21 cellular contexts compared by ENCODE assay signal in genomic region chr5:43409809-43410271, GRCh38. TPM values are rescaled to one million over a fixed set of nuclear protein-coding genes. Genes with fewer than 3 reads are reported as not detected.
DNase-seq lines count a peak whose midpoint lies in the region; ATAC-seq and TF ChIP-seq lines count a peak whose summit lies in the region.
"Had no signal": no experiment of that assay in that cellular context is flagged by ENCODE, and none has a peak within 500 bp of the region (broad histone marks: within the 10 kb centered on the region; RNA-seq: fewer than 3 reads in every experiment).

No MANE protein-coding gene starts in this region.

- intact Hi-C loops in mucosa of descending colon (cut with DNase I, micrococcal nuclease) = no loop called here

- H3K4me3 ChIP-seq in mucosa of descending colon (no peak overlapping the region), SK-N-SH (ENCODE audit: low read depth in 2 of 2, low read length in 1 of 2) (no peak overlapping the region)
- H3K4me3 ChIP-seq: psoas muscle, spleen, thoracic aorta had no signal

- WGBS in SK-N-SH (ENCODE audit: low lambda C conversion rate) = 27% methylated on average over 2 of the region's 2 CpGs

- H2AFZ ChIP-seq in SK-N-SH (ENCODE audit: low read depth) = no peak overlapping the region

- no peaks in the 10 kb centered on the region for H3K36me3 Mint-ChIP-seq in mesothelial cell of epicardium

- H3K79me2 ChIP-seq in SK-N-SH (ENCODE audit: insufficient read depth) = no peaks in the 10 kb centered on the region

- H3K9me2 ChIP-seq in SK-N-SH = no peaks in the 10 kb centered on the region

- H3K36me3 ChIP-seq in mucosa of descending colon (ENCODE audit: low read depth) (no peaks in the 10 kb centered on the region), SK-N-SH (replicated peaks in 1 of 2; ENCODE audit: control insufficient read depth in 1 of 2, insufficient read depth in 2 of 2, low read length in 1 of 2) (no peaks in the 10 kb centered on the region)
- H3K36me3 ChIP-seq: spleen, thoracic aorta had no signal

- H3K9me3 Mint-ChIP-seq in mesothelial cell of epicardium = peaks cover 4% of the 10 kb centered on the region

- DNase-seq in NCI-H1105 treated with DMSO at 0.1 percent for 48 hours (lab: John Stamatoyannopoulos, UW) = peak; percentile 96
- DNase-seq in NCI-H69 (lab: John Stamatoyannopoulos, UW) = peak; percentile 75
- peak; percentile 78 to 90 (median 79) for DNase-seq in mucosa of descending colon
- no peak for DNase-seq in mesothelial cell of epicardium (ENCODE audit: low spot score in 2 of 2, unreplicated experiment in 2 of 2)
- no peak for DNase-seq in SK-N-SH
- DNase-seq: ACHN; activated CD4-positive, alpha-beta T cell treated with anti-CD3 and anti-CD28 coated beads, Interleukin-2, amount 10 ng/mL, durations not matched to agents 24 days and 14 days; activated CD8-positive, alpha-beta memory T cell treated with anti-CD3 and anti-CD28 coated beads, Interleukin-2, amount 50 U/mL, for 4 hours; activated naive CD4-positive, alpha-beta T cell treated with Interleukin-2 at 50 U/mL for 16 hours; anterior cingulate cortex; cerebellar nuclear complex; NCI-H1930; nephron progenitor cell; psoas muscle; spleen had no signal

- peak overlapping the region; percentile 7; the same call in 1 of the 2 replicates for H3K27ac ChIP-seq in C4-2B
- H3K27ac ChIP-seq in SK-N-SH (ENCODE audit: low read depth in 2 of 2, low read length in 1 of 2) = no peak overlapping the region
- H3K27ac ChIP-seq: psoas muscle, thoracic aorta had no signal

- TF ChIP-seq RAD21 in SK-N-SH (IDR thresholded peaks at IDR 0.05; ENCODE audit: low read length) = no peak

- H3F3A ChIP-seq in SK-N-SH (replicated peaks; ENCODE audit: insufficient read depth) = no peaks in the 10 kb centered on the region

- no peak overlapping the region for H3K9ac ChIP-seq in SK-N-SH

- no peak overlapping the region for H3K27ac Mint-ChIP-seq in mesothelial cell of epicardium
- H3K27ac Mint-ChIP-seq: activated CD4-positive, alpha-beta T cell treated with anti-CD3 and anti-CD28 coated beads, Interleukin-2, amount 10 ng/mL, durations not matched to agents 24 days and 14 days; nephron progenitor cell had no signal

- H3K27me3 ChIP-seq in SK-N-SH (ENCODE audit: insufficient read depth) = no peaks in the 10 kb centered on the region
- H3K27me3 ChIP-seq: spleen had no signal

- POLR2A ChIA-PET in SK-N-SH (lab: Yijun Ruan, JAX) = no interaction called here

- peaks cover 6% of the 10 kb centered on the region for H3K4me1 ChIP-seq in mucosa of descending colon (ENCODE audit: low read depth)
- H3K4me1 ChIP-seq in SK-N-SH (ENCODE audit: control insufficient read depth in 1 of 2, insufficient read depth in 2 of 2, low read depth in 1 of 2, low read length in 1 of 2) = no peaks in the 10 kb centered on the region
- H3K4me1 ChIP-seq: psoas muscle, spleen had no signal

- H3K4me3 Mint-ChIP-seq in mesothelial cell of epicardium = no peak overlapping the region
- H3K4me3 Mint-ChIP-seq: activated CD4-positive, alpha-beta T cell treated with anti-CD3 and anti-CD28 coated beads, Interleukin-2, amount 10 ng/mL, durations not matched to agents 24 days and 14 days; nephron progenitor cell had no signal

- peak; percentile 82 for ATAC-seq in mucosa of descending colon
- no peak for ATAC-seq in HG03196 (IDR thresholded peaks at IDR 0.05; ENCODE audit: unreplicated experiment)
- no peak for ATAC-seq in GM18907 (IDR thresholded peaks at IDR 0.05; ENCODE audit: unreplicated experiment)
- ATAC-seq: HepG2, psoas muscle had no signal

- no peaks in the 10 kb centered on the region for H3K9me3 ChIP-seq in mucosa of descending colon
- H3K9me3 ChIP-seq in SK-N-SH = no peaks in the 10 kb centered on the region
- H3K9me3 ChIP-seq: psoas muscle, thoracic aorta had no signal

- TF ChIP-seq CTCF in C4-2B (conservative IDR thresholded peaks at IDR 0.05) (no peak), mucosa of descending colon (IDR thresholded peaks at IDR 0.05) (no peak), mesothelial cell of epicardium (IDR thresholded peaks at IDR 0.05; ENCODE audit: unreplicated experiment) (no peak), SK-N-SH (IDR thresholded peaks at IDR 0.05) (no peak)

- TF ChIP-seq EP300 in SK-N-SH (IDR thresholded peaks at IDR 0.05; ENCODE audit: borderline replicate concordance in 1 of 2, low read depth in 1 of 2, low read length in 1 of 2) = no peak

- no peak overlapping the region for H3K4me2 ChIP-seq in SK-N-SH

- no peaks in the 10 kb centered on the region for H3K4me1 Mint-ChIP-seq in mesothelial cell of epicardium
- H3K4me1 Mint-ChIP-seq: activated CD4-positive, alpha-beta T cell treated with anti-CD3 and anti-CD28 coated beads, Interleukin-2, amount 10 ng/mL, durations not matched to agents 24 days and 14 days; nephron progenitor cell had no signal

- CTCF ChIA-PET in SK-N-SH (lab: Yijun Ruan, JAX) = interaction anchor here (0.8 to 2.1 kb wide), 3 partner anchors 20 to 216 kb away, joined by 3 to 8 read pairs (median 3); no protein-coding TSS in a partner anchor

- peaks cover 11% of the 10 kb centered on the region for H3K27me3 Mint-ChIP-seq in mesothelial cell of epicardium (ENCODE audit: low read depth)

- no peaks in the 10 kb centered on the region for H4K20me1 ChIP-seq in SK-N-SH (ENCODE audit: insufficient read depth)

TF ChIP-seq in SK-N-SH, 30 proteins besides CTCF, POLR2A, EP300 and RAD21:
- TF ChIP-seq REST (IDR thresholded peaks at IDR 0.05; ENCODE audit: low read depth, low read length) = no peak
- TF ChIP-seq ELF1 (IDR thresholded peaks at IDR 0.05) = no peak
- no peak for TF ChIP-seq ZBTB33 (IDR thresholded peaks at IDR 0.05; ENCODE audit: borderline replicate concordance, low read depth)
- no peak for TF ChIP-seq MAX (IDR thresholded peaks at IDR 0.05; ENCODE audit: low read depth)
- TF ChIP-seq USF1 (IDR thresholded peaks at IDR 0.05; ENCODE audit: borderline replicate concordance, low read depth) = no peak
- no peak for TF ChIP-seq NFIC (IDR thresholded peaks at IDR 0.05; ENCODE audit: borderline replicate concordance)
- TF ChIP-seq CHD2 (IDR thresholded peaks at IDR 0.05; ENCODE audit: low read length, partially characterized antibody) = no peak

RNA-seq across cellular contexts. Expression of gene CCL28, which starts 2.4 kb away (rescaled TPM):
- 100 to 1,000 TPM in 1 of 3 donors, 10 to 100 TPM in 2; 44.1 to 108 (median 91.1) TPM for total RNA-seq in mucosa of descending colon
- not detected in 3 replicates for total RNA-seq in mesothelial cell of epicardium
- polyA plus RNA-seq in SK-N-SH (2012; rRNA removed) = not detected in 2 replicates
- not detected in 2 replicates for polyA plus RNA-seq in SK-N-SH (2012; cell fraction: cytosol; rRNA removed)
- polyA plus RNA-seq in SK-N-SH (2012; cell fraction: nucleus; rRNA removed) = not detected in 2 replicates
- total RNA-seq: HepG2, M059J had no signal

Comparison
In these comparisons a context has a peak if more than half of its experiments do, and no peak if none do; other contexts are left out.
1. DNase-seq: peak in NCI-H1105 treated with DMSO at 0.1 percent for 48 hours (single experiment), NCI-H69 (single experiment) and mucosa of descending colon (3 of 3); none in mesothelial cell of epicardium (0 of 2) and SK-N-SH (single experiment).
2. RNA of gene CCL28, which starts 2.4 kb away (total RNA-seq): 44.1 to 108 TPM in mucosa of descending colon; not detected in mesothelial cell of epicardium; every median in the first group is over 10 times any median in the second.